In the genomic region with DNA sequence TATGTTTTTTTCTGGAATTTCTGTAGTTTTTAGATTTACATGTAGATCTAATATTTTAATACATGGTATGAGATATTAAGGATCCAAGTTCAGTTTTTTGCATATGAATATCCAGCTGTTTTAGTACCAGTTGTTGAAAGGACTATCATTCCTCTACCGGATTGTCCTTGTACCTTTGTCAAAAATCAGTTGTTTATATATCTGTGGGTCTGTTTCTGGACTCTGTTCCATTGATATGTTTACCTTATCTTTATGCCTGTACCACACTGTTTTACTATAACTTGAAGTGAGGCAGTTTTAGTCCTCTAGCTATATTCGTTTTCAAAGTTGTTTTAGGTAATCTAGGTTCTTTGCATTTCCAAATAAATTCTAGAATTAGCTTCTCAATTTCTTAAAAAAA, we compare ENCODE assay signal across 1 cellular context.
TF ChIP-seq lines count a peak whose summit lies in the region.

No MANE protein-coding gene starts in this region.

TF ChIP-seq in HepG2, 621 proteins besides CTCF, POLR2A, EP300 and RAD21 (continued from another document):
- TF ChIP-seq, protein P1, sequence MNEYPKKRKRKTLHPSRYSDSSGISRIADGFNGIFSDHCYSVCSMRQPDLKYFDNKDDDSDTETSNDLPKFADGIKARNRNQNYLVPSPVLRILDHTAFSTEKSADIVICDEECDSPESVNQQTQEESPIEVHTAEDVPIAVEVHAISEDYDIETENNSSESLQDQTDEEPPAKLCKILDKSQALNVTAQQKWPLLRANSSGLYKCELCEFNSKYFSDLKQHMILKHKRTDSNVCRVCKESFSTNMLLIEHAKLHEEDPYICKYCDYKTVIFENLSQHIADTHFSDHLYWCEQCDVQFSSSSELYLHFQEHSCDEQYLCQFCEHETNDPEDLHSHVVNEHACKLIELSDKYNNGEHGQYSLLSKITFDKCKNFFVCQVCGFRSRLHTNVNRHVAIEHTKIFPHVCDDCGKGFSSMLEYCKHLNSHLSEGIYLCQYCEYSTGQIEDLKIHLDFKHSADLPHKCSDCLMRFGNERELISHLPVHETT (CRISPR knock-in tag; conservative IDR thresholded peaks at IDR 0.05) = no peak
- no peak for TF ChIP-seq MEIS1 (CRISPR knock-in tag; IDR thresholded peaks at IDR 0.05; ENCODE audit: borderline replicate concordance)
- 0 out of 2 replicates have a peak, but pooled peaks have one; percentile 3 for TF ChIP-seq ZNF770 (CRISPR knock-in tag; IDR thresholded peaks at IDR 0.05)
- TF ChIP-seq ZNF615 (CRISPR knock-in tag; IDR thresholded peaks at IDR 0.05; ENCODE audit: borderline replicate concordance) = no peak
- TF ChIP-seq ZNF784 (CRISPR knock-in tag; IDR thresholded peaks at IDR 0.05; ENCODE audit: borderline replicate concordance) = no peak
- no peak for TF ChIP-seq SMARCC2 (IDR thresholded peaks at IDR 0.05)
- peak; percentile 69 for TF ChIP-seq HDAC2 (CRISPR knock-in tag; IDR thresholded peaks at IDR 0.05)
- TF ChIP-seq, protein P2, sequence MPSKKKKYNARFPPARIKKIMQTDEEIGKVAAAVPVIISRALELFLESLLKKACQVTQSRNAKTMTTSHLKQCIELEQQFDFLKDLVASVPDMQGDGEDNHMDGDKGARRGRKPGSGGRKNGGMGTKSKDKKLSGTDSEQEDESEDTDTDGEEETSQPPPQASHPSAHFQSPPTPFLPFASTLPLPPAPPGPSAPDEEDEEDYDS (CRISPR knock-in tag; IDR thresholded peaks at IDR 0.05) = peak; percentile 63
- TF ChIP-seq GATAD1 (CRISPR knock-in tag; IDR thresholded peaks at IDR 0.05) = no peak; the same call in 1 of the 2 replicates
- TF ChIP-seq, protein P3, sequence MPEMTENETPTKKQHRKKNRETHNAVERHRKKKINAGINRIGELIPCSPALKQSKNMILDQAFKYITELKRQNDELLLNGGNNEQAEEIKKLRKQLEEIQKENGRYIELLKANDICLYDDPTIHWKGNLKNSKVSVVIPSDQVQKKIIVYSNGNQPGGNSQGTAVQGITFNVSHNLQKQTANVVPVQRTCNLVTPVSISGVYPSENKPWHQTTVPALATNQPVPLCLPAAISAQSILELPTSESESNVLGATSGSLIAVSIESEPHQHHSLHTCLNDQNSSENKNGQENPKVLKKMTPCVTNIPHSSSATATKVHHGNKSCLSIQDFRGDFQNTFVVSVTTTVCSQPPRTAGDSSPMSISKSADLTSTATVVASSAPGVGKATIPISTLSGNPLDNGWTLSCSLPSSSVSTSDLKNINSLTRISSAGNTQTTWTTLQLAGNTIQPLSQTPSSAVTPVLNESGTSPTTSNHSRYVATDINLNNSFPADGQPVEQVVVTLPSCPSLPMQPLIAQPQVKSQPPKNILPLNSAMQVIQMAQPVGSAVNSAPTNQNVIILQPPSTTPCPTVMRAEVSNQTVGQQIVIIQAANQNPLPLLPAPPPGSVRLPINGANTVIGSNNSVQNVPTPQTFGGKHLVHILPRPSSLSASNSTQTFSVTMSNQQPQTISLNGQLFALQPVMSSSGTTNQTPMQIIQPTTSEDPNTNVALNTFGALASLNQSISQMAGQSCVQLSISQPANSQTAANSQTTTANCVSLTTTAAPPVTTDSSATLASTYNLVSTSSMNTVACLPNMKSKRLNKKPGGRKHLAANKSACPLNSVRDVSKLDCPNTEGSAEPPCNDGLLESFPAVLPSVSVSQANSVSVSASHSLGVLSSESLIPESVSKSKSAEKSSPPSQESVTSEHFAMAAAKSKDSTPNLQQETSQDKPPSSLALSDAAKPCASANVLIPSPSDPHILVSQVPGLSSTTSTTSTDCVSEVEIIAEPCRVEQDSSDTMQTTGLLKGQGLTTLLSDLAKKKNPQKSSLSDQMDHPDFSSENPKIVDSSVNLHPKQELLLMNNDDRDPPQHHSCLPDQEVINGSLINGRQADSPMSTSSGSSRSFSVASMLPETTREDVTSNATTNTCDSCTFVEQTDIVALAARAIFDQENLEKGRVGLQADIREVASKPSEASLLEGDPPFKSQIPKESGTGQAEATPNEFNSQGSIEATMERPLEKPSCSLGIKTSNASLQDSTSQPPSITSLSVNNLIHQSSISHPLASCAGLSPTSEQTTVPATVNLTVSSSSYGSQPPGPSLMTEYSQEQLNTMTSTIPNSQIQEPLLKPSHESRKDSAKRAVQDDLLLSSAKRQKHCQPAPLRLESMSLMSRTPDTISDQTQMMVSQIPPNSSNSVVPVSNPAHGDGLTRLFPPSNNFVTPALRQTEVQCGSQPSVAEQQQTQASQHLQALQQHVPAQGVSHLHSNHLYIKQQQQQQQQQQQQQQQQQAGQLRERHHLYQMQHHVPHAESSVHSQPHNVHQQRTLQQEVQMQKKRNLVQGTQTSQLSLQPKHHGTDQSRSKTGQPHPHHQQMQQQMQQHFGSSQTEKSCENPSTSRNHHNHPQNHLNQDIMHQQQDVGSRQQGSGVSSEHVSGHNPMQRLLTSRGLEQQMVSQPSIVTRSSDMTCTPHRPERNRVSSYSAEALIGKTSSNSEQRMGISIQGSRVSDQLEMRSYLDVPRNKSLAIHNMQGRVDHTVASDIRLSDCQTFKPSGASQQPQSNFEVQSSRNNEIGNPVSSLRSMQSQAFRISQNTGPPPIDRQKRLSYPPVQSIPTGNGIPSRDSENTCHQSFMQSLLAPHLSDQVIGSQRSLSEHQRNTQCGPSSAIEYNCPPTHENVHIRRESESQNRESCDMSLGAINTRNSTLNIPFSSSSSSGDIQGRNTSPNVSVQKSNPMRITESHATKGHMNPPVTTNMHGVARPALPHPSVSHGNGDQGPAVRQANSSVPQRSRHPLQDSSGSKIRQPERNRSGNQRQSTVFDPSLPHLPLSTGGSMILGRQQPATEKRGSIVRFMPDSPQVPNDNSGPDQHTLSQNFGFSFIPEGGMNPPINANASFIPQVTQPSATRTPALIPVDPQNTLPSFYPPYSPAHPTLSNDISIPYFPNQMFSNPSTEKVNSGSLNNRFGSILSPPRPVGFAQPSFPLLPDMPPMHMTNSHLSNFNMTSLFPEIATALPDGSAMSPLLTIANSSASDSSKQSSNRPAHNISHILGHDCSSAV (CRISPR knock-in tag; IDR thresholded peaks at IDR 0.05; ENCODE audit: borderline replicate concordance) = no peak
- TF ChIP-seq, protein P4, sequence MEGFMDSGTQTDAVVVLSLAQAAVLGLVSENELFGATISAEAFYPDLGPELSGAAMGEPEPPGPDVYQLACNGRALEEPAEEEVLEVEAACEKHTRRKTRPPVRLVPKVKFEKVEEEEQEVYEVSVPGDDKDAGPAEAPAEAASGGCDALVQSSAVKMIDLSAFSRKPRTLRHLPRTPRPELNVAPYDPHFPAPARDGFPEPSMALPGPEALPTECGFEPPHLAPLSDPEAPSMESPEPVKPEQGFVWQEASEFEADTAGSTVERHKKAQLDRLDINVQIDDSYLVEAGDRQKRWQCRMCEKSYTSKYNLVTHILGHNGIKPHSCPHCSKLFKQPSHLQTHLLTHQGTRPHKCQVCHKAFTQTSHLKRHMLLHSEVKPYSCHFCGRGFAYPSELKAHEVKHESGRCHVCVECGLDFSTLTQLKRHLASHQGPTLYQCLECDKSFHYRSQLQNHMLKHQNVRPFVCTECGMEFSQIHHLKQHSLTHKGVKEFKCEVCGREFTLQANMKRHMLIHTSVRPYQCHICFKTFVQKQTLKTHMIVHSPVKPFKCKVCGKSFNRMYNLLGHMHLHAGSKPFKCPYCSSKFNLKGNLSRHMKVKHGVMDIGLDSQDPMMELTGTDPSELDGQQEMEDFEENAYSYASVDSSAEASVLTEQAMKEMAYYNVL (CRISPR knock-in tag; IDR thresholded peaks at IDR 0.05; ENCODE audit: borderline replicate concordance) = 0 out of 2 replicates have a peak, but pooled peaks have one; percentile 21
- TF ChIP-seq, protein P5, sequence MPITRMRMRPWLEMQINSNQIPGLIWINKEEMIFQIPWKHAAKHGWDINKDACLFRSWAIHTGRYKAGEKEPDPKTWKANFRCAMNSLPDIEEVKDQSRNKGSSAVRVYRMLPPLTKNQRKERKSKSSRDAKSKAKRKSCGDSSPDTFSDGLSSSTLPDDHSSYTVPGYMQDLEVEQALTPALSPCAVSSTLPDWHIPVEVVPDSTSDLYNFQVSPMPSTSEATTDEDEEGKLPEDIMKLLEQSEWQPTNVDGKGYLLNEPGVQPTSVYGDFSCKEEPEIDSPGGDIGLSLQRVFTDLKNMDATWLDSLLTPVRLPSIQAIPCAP (CRISPR knock-in tag; IDR thresholded peaks at IDR 0.05; ENCODE audit: low read depth) = no peak
- TF ChIP-seq JUNB (CRISPR knock-in tag; IDR thresholded peaks at IDR 0.05; ENCODE audit: borderline replicate concordance) = no peak
- 0 out of 2 replicates have a peak, but pooled peaks have one; percentile 36 for TF ChIP-seq ZNF614 (CRISPR knock-in tag; IDR thresholded peaks at IDR 0.05; ENCODE audit: borderline replicate concordance)
